ENCODE assay signal across 17 cellular contexts in genomic region chr19:16308081-16308480, GRCh38. TPM values are rescaled to one million over a fixed set of nuclear protein-coding genes. Genes with fewer than 3 reads are reported as not detected.
DNase-seq lines count a peak whose midpoint lies in the region; ATAC-seq and TF ChIP-seq lines count a peak whose summit lies in the region.
"Had no signal": no experiment of that assay in that cellular context is flagged by ENCODE, and none has a peak within 500 bp of the region (broad histone marks: within the 10 kb centered on the region; RNA-seq: fewer than 3 reads in every experiment).

No MANE protein-coding gene starts in this region.

- no peak for ATAC-seq in activated naive CD8-positive, alpha-beta T cell treated with anti-CD3 and anti-CD28 coated beads, Interleukin-2, amount 10 ng/mL, durations not matched to agents 7 days and 5 days (ENCODE audit: low read depth)
- ATAC-seq in activated naive CD8-positive, alpha-beta T cell treated with anti-CD3 and anti-CD28 coated beads, Interleukin-2, amount 50 U/mL, for 24 hours: no peak
- no peak for ATAC-seq in activated T-cell treated with anti-CD3 and anti-CD28 coated beads, Interleukin-2, amount 50 U/mL, for 72 hours (replicated peaks in 1 of 2)
- ATAC-seq in foreskin keratinocyte (no peak), HG02798 (IDR thresholded peaks at IDR 0.05; ENCODE audit: poor library complexity, unreplicated experiment) (no peak)
- ATAC-seq: A549, HepG2 had no signal

- no peak for DNase-seq in activated naive CD8-positive, alpha-beta T cell treated with anti-CD3 and anti-CD28 coated beads, Interleukin-2, amount 10 ng/mL, durations not matched to agents 7 days and 5 days
- DNase-seq in activated naive CD8-positive, alpha-beta T cell treated with anti-CD3 and anti-CD28 coated beads, Interleukin-2, amount 50 U/mL, for 24 hours: no peak
- no peak for DNase-seq in endothelial cell (ENCODE audit: low spot score)
- no peak for DNase-seq in nephron progenitor cell
- no peak for DNase-seq in activated T-cell treated with anti-CD3 and anti-CD28 coated beads, Interleukin-2, amount 50 U/mL, for 72 hours
- DNase-seq in foreskin keratinocyte: no peak
- DNase-seq: AML-193; Caco-2; CD4-positive, alpha-beta T cell; GM23248; HCEC 1CT; HFFc6 had no signal

- no peaks in the 10 kb centered on the region for H3K36me3 Mint-ChIP-seq in activated naive CD8-positive, alpha-beta T cell treated with anti-CD3 and anti-CD28 coated beads, Interleukin-2, amount 10 ng/mL, durations not matched to agents 7 days and 5 days
- H3K36me3 Mint-ChIP-seq in activated naive CD8-positive, alpha-beta T cell treated with anti-CD3 and anti-CD28 coated beads, Interleukin-2, amount 50 U/mL, for 24 hours (ENCODE audit: low read depth): no peaks in the 10 kb centered on the region
- no peaks in the 10 kb centered on the region for H3K36me3 Mint-ChIP-seq in endothelial cell (ENCODE audit: low read depth, unreplicated experiment)
- no peaks in the 10 kb centered on the region for H3K36me3 Mint-ChIP-seq in nephron progenitor cell (ENCODE audit: low read depth)
- H3K36me3 Mint-ChIP-seq in activated T-cell treated with anti-CD3 and anti-CD28 coated beads, Interleukin-2, amount 50 U/mL, for 72 hours (ENCODE audit: insufficient read depth in 2 of 2): no peaks in the 10 kb centered on the region

- no peaks in the 10 kb centered on the region for H3K4me1 ChIP-seq in foreskin keratinocyte
- H3K4me1 ChIP-seq: A549, Caco-2 had no signal

- peaks cover 9% of the 10 kb centered on the region for H3K27me3 Mint-ChIP-seq in activated naive CD8-positive, alpha-beta T cell treated with anti-CD3 and anti-CD28 coated beads, Interleukin-2, amount 10 ng/mL, durations not matched to agents 7 days and 5 days
- H3K27me3 Mint-ChIP-seq in activated naive CD8-positive, alpha-beta T cell treated with anti-CD3 and anti-CD28 coated beads, Interleukin-2, amount 50 U/mL, for 24 hours: no peaks in the 10 kb centered on the region
- H3K27me3 Mint-ChIP-seq in endothelial cell (ENCODE audit: unreplicated experiment) (peaks cover 7% of the 10 kb centered on the region), nephron progenitor cell (ENCODE audit: low read depth, poor library complexity) (peaks cover 20% of the 10 kb centered on the region)
- no peaks in the 10 kb centered on the region for H3K27me3 Mint-ChIP-seq in activated T-cell treated with anti-CD3 and anti-CD28 coated beads, Interleukin-2, amount 50 U/mL, for 72 hours (ENCODE audit: low read depth)
- H3K27me3 Mint-ChIP-seq: CD4-positive, alpha-beta T cell had no signal

- POLR2A ChIA-PET in activated naive CD8-positive, alpha-beta T cell treated with anti-CD3 and anti-CD28 coated beads, Interleukin-2, amount 10 ng/mL, durations not matched to agents 7 days and 5 days (lab: Charles Lee): no interaction called here

- no peaks in the 10 kb centered on the region for H3K27me3 ChIP-seq in foreskin keratinocyte

- no peaks in the 10 kb centered on the region for H3K9me3 Mint-ChIP-seq in activated naive CD8-positive, alpha-beta T cell treated with anti-CD3 and anti-CD28 coated beads, Interleukin-2, amount 10 ng/mL, durations not matched to agents 7 days and 5 days
- no peaks in the 10 kb centered on the region for H3K9me3 Mint-ChIP-seq in activated naive CD8-positive, alpha-beta T cell treated with anti-CD3 and anti-CD28 coated beads, Interleukin-2, amount 50 U/mL, for 24 hours
- no peaks in the 10 kb centered on the region for H3K9me3 Mint-ChIP-seq in endothelial cell (ENCODE audit: unreplicated experiment)
- H3K9me3 Mint-ChIP-seq in nephron progenitor cell: peaks cover 4% of the 10 kb centered on the region
- H3K9me3 Mint-ChIP-seq in activated T-cell treated with anti-CD3 and anti-CD28 coated beads, Interleukin-2, amount 50 U/mL, for 72 hours: no peaks in the 10 kb centered on the region
- H3K9me3 Mint-ChIP-seq: CD4-positive, alpha-beta T cell; HFFc6 had no signal

- no peak overlapping the region for H3K27ac ChIP-seq in foreskin keratinocyte
- H3K27ac ChIP-seq: 22Rv1, A549, C4-2B, GM23248 had no signal

- peak overlapping the region; percentile 45 for H3K27ac Mint-ChIP-seq in activated naive CD8-positive, alpha-beta T cell treated with anti-CD3 and anti-CD28 coated beads, Interleukin-2, amount 10 ng/mL, durations not matched to agents 7 days and 5 days
- no peak overlapping the region for H3K27ac Mint-ChIP-seq in activated naive CD8-positive, alpha-beta T cell treated with anti-CD3 and anti-CD28 coated beads, Interleukin-2, amount 50 U/mL, for 24 hours
- no peak overlapping the region for H3K27ac Mint-ChIP-seq in endothelial cell (ENCODE audit: unreplicated experiment)
- peak overlapping the region; percentile 29 for H3K27ac Mint-ChIP-seq in nephron progenitor cell
- no peak overlapping the region for H3K27ac Mint-ChIP-seq in activated T-cell treated with anti-CD3 and anti-CD28 coated beads, Interleukin-2, amount 50 U/mL, for 72 hours
- H3K27ac Mint-ChIP-seq: CD4-positive, alpha-beta T cell; HFFc6 had no signal

- peaks cover 3% of the 10 kb centered on the region for H3K4me1 Mint-ChIP-seq in activated naive CD8-positive, alpha-beta T cell treated with anti-CD3 and anti-CD28 coated beads, Interleukin-2, amount 10 ng/mL, durations not matched to agents 7 days and 5 days
- H3K4me1 Mint-ChIP-seq in activated naive CD8-positive, alpha-beta T cell treated with anti-CD3 and anti-CD28 coated beads, Interleukin-2, amount 50 U/mL, for 24 hours: no peaks in the 10 kb centered on the region
- peaks cover 5% of the 10 kb centered on the region for H3K4me1 Mint-ChIP-seq in endothelial cell (ENCODE audit: unreplicated experiment)
- H3K4me1 Mint-ChIP-seq in nephron progenitor cell: peaks cover 14% of the 10 kb centered on the region
- H3K4me1 Mint-ChIP-seq in activated T-cell treated with anti-CD3 and anti-CD28 coated beads, Interleukin-2, amount 50 U/mL, for 72 hours (ENCODE audit: low read depth): no peaks in the 10 kb centered on the region

- no peak overlapping the region for H3K4me3 Mint-ChIP-seq in activated naive CD8-positive, alpha-beta T cell treated with anti-CD3 and anti-CD28 coated beads, Interleukin-2, amount 10 ng/mL, durations not matched to agents 7 days and 5 days
- no peak overlapping the region for H3K4me3 Mint-ChIP-seq in activated naive CD8-positive, alpha-beta T cell treated with anti-CD3 and anti-CD28 coated beads, Interleukin-2, amount 50 U/mL, for 24 hours
- H3K4me3 Mint-ChIP-seq in endothelial cell (ENCODE audit: unreplicated experiment): peak overlapping the region; percentile 56
- H3K4me3 Mint-ChIP-seq in nephron progenitor cell: no peak overlapping the region
- H3K4me3 Mint-ChIP-seq in activated T-cell treated with anti-CD3 and anti-CD28 coated beads, Interleukin-2, amount 50 U/mL, for 72 hours: no peak overlapping the region
- H3K4me3 Mint-ChIP-seq: CD4-positive, alpha-beta T cell; HFFc6 had no signal

- no peak for TF ChIP-seq CTCF in endothelial cell (IDR thresholded peaks at IDR 0.05; ENCODE audit: unreplicated experiment)
- TF ChIP-seq CTCF in nephron progenitor cell (IDR thresholded peaks at IDR 0.05): no peak
- TF ChIP-seq CTCF in foreskin keratinocyte (conservative IDR thresholded peaks at IDR 0.05): no peak

RNA-seq across cellular contexts. Expression of gene KLF2, which starts 16.5 kb away (rescaled TPM):
- total RNA-seq in activated naive CD8-positive, alpha-beta T cell treated with anti-CD3 and anti-CD28 coated beads, Interleukin-2, amount 10 ng/mL, durations not matched to agents 7 days and 5 days: 100 to 1,000 TPM; 172 to 193 TPM
- total RNA-seq in endothelial cell (ENCODE audit: unreplicated experiment): 48.9 TPM
- under 1 TPM; 0.36 to 0.76 TPM for total RNA-seq in activated T-cell treated with anti-CD3 and anti-CD28 coated beads, Interleukin-2, amount 50 U/mL, for 72 hours
- 0.32 and 0.65 TPM in 2 replicates for total RNA-seq in foreskin keratinocyte
- polyA plus RNA-seq in foreskin keratinocyte: 0.22 and 0.32 TPM in 2 replicates
- total RNA-seq: HepG2 had no signal
- polyA plus RNA-seq: HepG2 had no signal

Comparison
In these comparisons a context has a peak if more than half of its experiments do, and no peak if none do; other contexts are left out.
1. H3K27ac Mint-ChIP-seq: peak in activated naive CD8-positive, alpha-beta T cell treated with anti-CD3 and anti-CD28 coated beads, Interleukin-2, amount 10 ng/mL, durations not matched to agents 7 days and 5 days (single experiment) and nephron progenitor cell (single experiment); none in activated naive CD8-positive, alpha-beta T cell treated with anti-CD3 and anti-CD28 coated beads, Interleukin-2, amount 50 U/mL, for 24 hours (single experiment), endothelial cell (single experiment) and activated T-cell treated with anti-CD3 and anti-CD28 coated beads, Interleukin-2, amount 50 U/mL, for 72 hours (single experiment).
2. RNA of gene KLF2, which starts 16.5 kb away (total RNA-seq): 172 to 193 TPM in activated naive CD8-positive, alpha-beta T cell treated with anti-CD3 and anti-CD28 coated beads, Interleukin-2, amount 10 ng/mL, durations not matched to agents 7 days and 5 days and 48.9 TPM in endothelial cell (single experiment); 0.36 to 0.76 TPM in activated T-cell treated with anti-CD3 and anti-CD28 coated beads, Interleukin-2, amount 50 U/mL, for 72 hours and 0.32 to 0.65 TPM in foreskin keratinocyte; every median in the first group is over 10 times any median in the second.